Comparison of ENCODE assay signal across 8 cellular contexts in genomic region chr6:53065266-53066058, GRCh38. TPM values are rescaled to one million over a fixed set of nuclear protein-coding genes. Genes with fewer than 3 reads are reported as not detected.
DNase-seq lines count a peak whose midpoint lies in the region; ATAC-seq and TF ChIP-seq lines count a peak whose summit lies in the region.

FBXO9 (plus strand) TSS chr6:53065404; CDS start chr6:53065790, 386 bp downstream.

- peak; percentile 82 for DNase-seq in BE2C
- DNase-seq in NOMO-1 (lab: John Stamatoyannopoulos, UW; ENCODE audit: unreplicated experiment in 2 of 2), result peak; percentile 78 to 84
- DNase-seq in activated T-cell treated with anti-CD3 and anti-CD28 coated beads for 4 hours, result peak; percentile 62
- DNase-seq in esophagus squamous epithelium (lab: John Stamatoyannopoulos, UW), result peak; percentile 30
- peak in 9 of 10 donors; percentile 66 to 89 (median 81) for DNase-seq in naive thymus-derived CD8-positive, alpha-beta T cell
- DNase-seq in stimulated activated naive CD4-positive, alpha-beta T cell (lab: John Stamatoyannopoulos, UW), result peak; percentile 53 to 94 (median 80)

- no peaks in the 10 kb centered on the region for H3K27me3 Mint-ChIP-seq in naive thymus-derived CD8-positive, alpha-beta T cell

- intact Hi-C loops in esophagus squamous epithelium (cut with DNase I), result no loop called here

- TF ChIP-seq POLR2A in GM18951 (IDR thresholded peaks at IDR 0.05; ENCODE audit: extremely low read depth, insufficient read depth, insufficient read length) (peak; percentile 81), esophagus squamous epithelium (IDR thresholded peaks at IDR 0.05) (peak in 2 of 4 donors; percentile 33 to 64)

- in situ Hi-C loops in GM18951 (cut with MboI; ENCODE audit: low sequenced_read_pairs, unreplicated experiment), result no loop called here

- H3K27ac Mint-ChIP-seq in naive thymus-derived CD8-positive, alpha-beta T cell, result peak within 1 kb of the TSS; percentile 85 to 99 (median 97)

- WGBS in esophagus squamous epithelium, 2 donors, result 0% methylated on average over 1 of the region's 77 CpGs; no CpG with 5 or more reads in 1 of the 2 donors

- H3K9me3 ChIP-seq in BE2C (no peaks in the 10 kb centered on the region), esophagus squamous epithelium (no peaks in the 10 kb centered on the region)

- H3K27ac ChIP-seq in esophagus squamous epithelium, result peak within 1 kb of the TSS; percentile 90 to 98 (median 96)

- H3K4me1 ChIP-seq in BE2C, result peaks cover 14% of the 10 kb centered on the region
- peaks cover 0 to 64% (median 26%) of the 10 kb centered on the region in 3 donors for H3K4me1 ChIP-seq in esophagus squamous epithelium

- H3K27me3 ChIP-seq in BE2C (no peaks in the 10 kb centered on the region), esophagus squamous epithelium (no peaks in the 10 kb centered on the region)

- peak; percentile 32 for ATAC-seq in HG03139 (IDR thresholded peaks at IDR 0.05; ENCODE audit: unreplicated experiment)
- peak; percentile 61 to 65 for ATAC-seq in naive thymus-derived CD8-positive, alpha-beta T cell

- H3K4me3 Mint-ChIP-seq in naive thymus-derived CD8-positive, alpha-beta T cell, result peak within 1 kb of the TSS; percentile 95 to 100 (median 99)

- TF ChIP-seq CTCF in BE2C (IDR thresholded peaks at IDR 0.05; ENCODE audit: low read depth, low read length) (no peak), esophagus squamous epithelium (IDR thresholded peaks at IDR 0.05) (no peak)

- H3K4me1 Mint-ChIP-seq in naive thymus-derived CD8-positive, alpha-beta T cell, result peaks cover 23 to 61% (median 53%) of the 10 kb centered on the region in 4 donors

- peak within 1 kb of the TSS; percentile 96 for H3K4me3 ChIP-seq in BE2C (ENCODE audit: low read depth, low read length)
- peak within 1 kb of the TSS; percentile 55 to 98 (median 91) for H3K4me3 ChIP-seq in esophagus squamous epithelium

- H3K36me3 Mint-ChIP-seq in naive thymus-derived CD8-positive, alpha-beta T cell, result peaks cover 0 to 8% (median 0%) of the 10 kb centered on the region in 3 donors

- POLR2A ChIA-PET in naive thymus-derived CD8-positive, alpha-beta T cell (lab: Charles Lee), result interaction anchor here (1.1 to 1.9 kb wide), 3 partner anchors 69 to 483 kb away, joined by 4 to 19 read pairs (median 4); partner anchors contain the start of gene GSTA4

- H3K36me3 ChIP-seq in BE2C (no peaks in the 10 kb centered on the region), esophagus squamous epithelium (peaks cover 0 to 6% (median 0%) of the 10 kb centered on the region in 3 donors)

- no peaks in the 10 kb centered on the region for H3K9me3 Mint-ChIP-seq in naive thymus-derived CD8-positive, alpha-beta T cell

RNA-seq across cellular contexts. Expression of gene FBXO9, which starts in this region (rescaled TPM):
- 85.9 TPM for polyA plus RNA-seq in BE2C (2012; ENCODE audit: insufficient read depth, insufficient read length, low read depth)
- total RNA-seq in esophagus squamous epithelium, result 10 to 100 TPM; 28.8 to 61.4 (median 48.8) TPM
- total RNA-seq in naive thymus-derived CD8-positive, alpha-beta T cell, result 100 to 1,000 TPM; 134 to 137 TPM
- 10 to 100 TPM; 46.1 to 52.1 (median 49.0) TPM for polyA plus RNA-seq in naive thymus-derived CD8-positive, alpha-beta T cell

Comparison
In these comparisons a context has a peak if more than half of its experiments do, and no peak if none do; other contexts are left out.
1. Peak in every context shown above with its lines: DNase-seq, ATAC-seq, H3K4me3 ChIP-seq and H3K27ac ChIP-seq.
2. DNase-seq: peak in every context shown above with its lines; median percentile 82 in BE2C; 81 in NOMO-1; 81 in naive thymus-derived CD8-positive, alpha-beta T cell; 80 in stimulated activated naive CD4-positive, alpha-beta T cell; 62 in activated T-cell treated with anti-CD3 and anti-CD28 coated beads for 4 hours; 30 in esophagus squamous epithelium.